In genomic region chr11:26719289-26719688, GRCh38 we compare ENCODE assay signal across 2 cellular contexts.
TF ChIP-seq lines count a peak whose summit lies in the region.

No MANE protein-coding gene starts in this region.

TF ChIP-seq in GM23338, 12 proteins besides CTCF, POLR2A, EP300 and RAD21:
- TF ChIP-seq CREB1 (CRISPR knock-in tag; IDR thresholded peaks at IDR 0.05; ENCODE audit: low read depth) = no peak
- TF ChIP-seq REST (IDR thresholded peaks at IDR 0.05; ENCODE audit: unreplicated experiment) = no peak
- TF ChIP-seq ZNF114 (CRISPR knock-in tag; IDR thresholded peaks at IDR 0.05) = no peak
- TF ChIP-seq EZH2 (IDR thresholded peaks at IDR 0.05; ENCODE audit: low read depth, unreplicated experiment) = no peak
- TF ChIP-seq, protein P1, sequence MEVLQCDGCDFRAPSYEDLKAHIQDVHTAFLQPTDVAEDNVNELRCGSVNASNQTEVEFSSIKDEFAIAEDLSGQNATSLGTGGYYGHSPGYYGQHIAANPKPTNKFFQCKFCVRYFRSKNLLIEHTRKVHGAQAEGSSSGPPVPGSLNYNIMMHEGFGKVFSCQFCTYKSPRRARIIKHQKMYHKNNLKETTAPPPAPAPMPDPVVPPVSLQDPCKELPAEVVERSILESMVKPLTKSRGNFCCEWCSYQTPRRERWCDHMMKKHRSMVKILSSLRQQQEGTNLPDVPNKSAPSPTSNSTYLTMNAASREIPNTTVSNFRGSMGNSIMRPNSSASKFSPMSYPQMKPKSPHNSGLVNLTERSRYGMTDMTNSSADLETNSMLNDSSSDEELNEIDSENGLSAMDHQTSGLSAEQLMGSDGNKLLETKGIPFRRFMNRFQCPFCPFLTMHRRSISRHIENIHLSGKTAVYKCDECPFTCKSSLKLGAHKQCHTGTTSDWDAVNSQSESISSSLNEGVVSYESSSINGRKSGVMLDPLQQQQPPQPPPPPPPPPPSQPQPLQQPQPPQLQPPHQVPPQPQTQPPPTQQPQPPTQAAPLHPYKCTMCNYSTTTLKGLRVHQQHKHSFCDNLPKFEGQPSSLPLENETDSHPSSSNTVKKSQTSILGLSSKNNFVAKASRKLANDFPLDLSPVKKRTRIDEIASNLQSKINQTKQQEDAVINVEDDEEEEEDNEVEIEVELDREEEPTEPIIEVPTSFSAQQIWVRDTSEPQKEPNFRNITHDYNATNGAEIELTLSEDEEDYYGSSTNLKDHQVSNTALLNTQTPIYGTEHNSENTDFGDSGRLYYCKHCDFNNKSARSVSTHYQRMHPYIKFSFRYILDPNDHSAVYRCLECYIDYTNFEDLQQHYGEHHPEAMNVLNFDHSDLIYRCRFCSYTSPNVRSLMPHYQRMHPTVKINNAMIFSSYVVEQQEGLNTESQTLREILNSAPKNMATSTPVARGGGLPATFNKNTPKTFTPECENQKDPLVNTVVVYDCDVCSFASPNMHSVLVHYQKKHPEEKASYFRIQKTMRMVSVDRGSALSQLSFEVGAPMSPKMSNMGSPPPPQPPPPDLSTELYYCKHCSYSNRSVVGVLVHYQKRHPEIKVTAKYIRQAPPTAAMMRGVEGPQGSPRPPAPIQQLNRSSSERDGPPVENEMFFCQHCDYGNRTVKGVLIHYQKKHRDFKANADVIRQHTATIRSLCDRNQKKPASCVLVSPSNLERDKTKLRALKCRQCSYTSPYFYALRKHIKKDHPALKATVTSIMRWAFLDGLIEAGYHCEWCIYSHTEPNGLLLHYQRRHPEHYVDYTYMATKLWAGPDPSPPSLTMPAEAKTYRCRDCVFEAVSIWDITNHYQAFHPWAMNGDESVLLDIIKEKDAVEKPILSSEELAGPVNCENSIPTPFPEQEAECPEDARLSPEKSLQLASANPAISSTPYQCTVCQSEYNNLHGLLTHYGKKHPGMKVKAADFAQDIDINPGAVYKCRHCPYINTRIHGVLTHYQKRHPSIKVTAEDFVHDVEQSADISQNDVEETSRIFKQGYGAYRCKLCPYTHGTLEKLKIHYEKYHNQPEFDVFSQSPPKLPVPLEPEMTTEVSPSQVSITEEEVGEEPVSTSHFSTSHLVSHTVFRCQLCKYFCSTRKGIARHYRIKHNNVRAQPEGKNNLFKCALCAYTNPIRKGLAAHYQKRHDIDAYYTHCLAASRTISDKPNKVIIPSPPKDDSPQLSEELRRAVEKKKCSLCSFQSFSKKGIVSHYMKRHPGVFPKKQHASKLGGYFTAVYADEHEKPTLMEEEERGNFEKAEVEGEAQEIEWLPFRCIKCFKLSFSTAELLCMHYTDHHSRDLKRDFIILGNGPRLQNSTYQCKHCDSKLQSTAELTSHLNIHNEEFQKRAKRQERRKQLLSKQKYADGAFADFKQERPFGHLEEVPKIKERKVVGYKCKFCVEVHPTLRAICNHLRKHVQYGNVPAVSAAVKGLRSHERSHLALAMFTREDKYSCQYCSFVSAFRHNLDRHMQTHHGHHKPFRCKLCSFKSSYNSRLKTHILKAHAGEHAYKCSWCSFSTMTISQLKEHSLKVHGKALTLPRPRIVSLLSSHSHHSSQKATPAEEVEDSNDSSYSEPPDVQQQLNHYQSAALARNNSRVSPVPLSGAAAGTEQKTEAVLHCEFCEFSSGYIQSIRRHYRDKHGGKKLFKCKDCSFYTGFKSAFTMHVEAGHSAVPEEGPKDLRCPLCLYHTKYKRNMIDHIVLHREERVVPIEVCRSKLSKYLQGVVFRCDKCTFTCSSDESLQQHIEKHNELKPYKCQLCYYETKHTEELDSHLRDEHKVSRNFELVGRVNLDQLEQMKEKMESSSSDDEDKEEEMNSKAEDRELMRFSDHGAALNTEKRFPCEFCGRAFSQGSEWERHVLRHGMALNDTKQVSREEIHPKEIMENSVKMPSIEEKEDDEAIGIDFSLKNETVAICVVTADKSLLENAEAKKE (CRISPR knock-in tag; IDR thresholded peaks at IDR 0.05) = no peak
- TF ChIP-seq EZH2phosphoT487 (IDR thresholded peaks at IDR 0.05; ENCODE audit: unreplicated experiment) = no peak
- TF ChIP-seq ZNF331 (CRISPR knock-in tag; IDR thresholded peaks at IDR 0.05; ENCODE audit: low read depth) = no peak

TF ChIP-seq in H1, 55 proteins besides CTCF, POLR2A, EP300 and RAD21:
- TF ChIP-seq, protein P2, sequence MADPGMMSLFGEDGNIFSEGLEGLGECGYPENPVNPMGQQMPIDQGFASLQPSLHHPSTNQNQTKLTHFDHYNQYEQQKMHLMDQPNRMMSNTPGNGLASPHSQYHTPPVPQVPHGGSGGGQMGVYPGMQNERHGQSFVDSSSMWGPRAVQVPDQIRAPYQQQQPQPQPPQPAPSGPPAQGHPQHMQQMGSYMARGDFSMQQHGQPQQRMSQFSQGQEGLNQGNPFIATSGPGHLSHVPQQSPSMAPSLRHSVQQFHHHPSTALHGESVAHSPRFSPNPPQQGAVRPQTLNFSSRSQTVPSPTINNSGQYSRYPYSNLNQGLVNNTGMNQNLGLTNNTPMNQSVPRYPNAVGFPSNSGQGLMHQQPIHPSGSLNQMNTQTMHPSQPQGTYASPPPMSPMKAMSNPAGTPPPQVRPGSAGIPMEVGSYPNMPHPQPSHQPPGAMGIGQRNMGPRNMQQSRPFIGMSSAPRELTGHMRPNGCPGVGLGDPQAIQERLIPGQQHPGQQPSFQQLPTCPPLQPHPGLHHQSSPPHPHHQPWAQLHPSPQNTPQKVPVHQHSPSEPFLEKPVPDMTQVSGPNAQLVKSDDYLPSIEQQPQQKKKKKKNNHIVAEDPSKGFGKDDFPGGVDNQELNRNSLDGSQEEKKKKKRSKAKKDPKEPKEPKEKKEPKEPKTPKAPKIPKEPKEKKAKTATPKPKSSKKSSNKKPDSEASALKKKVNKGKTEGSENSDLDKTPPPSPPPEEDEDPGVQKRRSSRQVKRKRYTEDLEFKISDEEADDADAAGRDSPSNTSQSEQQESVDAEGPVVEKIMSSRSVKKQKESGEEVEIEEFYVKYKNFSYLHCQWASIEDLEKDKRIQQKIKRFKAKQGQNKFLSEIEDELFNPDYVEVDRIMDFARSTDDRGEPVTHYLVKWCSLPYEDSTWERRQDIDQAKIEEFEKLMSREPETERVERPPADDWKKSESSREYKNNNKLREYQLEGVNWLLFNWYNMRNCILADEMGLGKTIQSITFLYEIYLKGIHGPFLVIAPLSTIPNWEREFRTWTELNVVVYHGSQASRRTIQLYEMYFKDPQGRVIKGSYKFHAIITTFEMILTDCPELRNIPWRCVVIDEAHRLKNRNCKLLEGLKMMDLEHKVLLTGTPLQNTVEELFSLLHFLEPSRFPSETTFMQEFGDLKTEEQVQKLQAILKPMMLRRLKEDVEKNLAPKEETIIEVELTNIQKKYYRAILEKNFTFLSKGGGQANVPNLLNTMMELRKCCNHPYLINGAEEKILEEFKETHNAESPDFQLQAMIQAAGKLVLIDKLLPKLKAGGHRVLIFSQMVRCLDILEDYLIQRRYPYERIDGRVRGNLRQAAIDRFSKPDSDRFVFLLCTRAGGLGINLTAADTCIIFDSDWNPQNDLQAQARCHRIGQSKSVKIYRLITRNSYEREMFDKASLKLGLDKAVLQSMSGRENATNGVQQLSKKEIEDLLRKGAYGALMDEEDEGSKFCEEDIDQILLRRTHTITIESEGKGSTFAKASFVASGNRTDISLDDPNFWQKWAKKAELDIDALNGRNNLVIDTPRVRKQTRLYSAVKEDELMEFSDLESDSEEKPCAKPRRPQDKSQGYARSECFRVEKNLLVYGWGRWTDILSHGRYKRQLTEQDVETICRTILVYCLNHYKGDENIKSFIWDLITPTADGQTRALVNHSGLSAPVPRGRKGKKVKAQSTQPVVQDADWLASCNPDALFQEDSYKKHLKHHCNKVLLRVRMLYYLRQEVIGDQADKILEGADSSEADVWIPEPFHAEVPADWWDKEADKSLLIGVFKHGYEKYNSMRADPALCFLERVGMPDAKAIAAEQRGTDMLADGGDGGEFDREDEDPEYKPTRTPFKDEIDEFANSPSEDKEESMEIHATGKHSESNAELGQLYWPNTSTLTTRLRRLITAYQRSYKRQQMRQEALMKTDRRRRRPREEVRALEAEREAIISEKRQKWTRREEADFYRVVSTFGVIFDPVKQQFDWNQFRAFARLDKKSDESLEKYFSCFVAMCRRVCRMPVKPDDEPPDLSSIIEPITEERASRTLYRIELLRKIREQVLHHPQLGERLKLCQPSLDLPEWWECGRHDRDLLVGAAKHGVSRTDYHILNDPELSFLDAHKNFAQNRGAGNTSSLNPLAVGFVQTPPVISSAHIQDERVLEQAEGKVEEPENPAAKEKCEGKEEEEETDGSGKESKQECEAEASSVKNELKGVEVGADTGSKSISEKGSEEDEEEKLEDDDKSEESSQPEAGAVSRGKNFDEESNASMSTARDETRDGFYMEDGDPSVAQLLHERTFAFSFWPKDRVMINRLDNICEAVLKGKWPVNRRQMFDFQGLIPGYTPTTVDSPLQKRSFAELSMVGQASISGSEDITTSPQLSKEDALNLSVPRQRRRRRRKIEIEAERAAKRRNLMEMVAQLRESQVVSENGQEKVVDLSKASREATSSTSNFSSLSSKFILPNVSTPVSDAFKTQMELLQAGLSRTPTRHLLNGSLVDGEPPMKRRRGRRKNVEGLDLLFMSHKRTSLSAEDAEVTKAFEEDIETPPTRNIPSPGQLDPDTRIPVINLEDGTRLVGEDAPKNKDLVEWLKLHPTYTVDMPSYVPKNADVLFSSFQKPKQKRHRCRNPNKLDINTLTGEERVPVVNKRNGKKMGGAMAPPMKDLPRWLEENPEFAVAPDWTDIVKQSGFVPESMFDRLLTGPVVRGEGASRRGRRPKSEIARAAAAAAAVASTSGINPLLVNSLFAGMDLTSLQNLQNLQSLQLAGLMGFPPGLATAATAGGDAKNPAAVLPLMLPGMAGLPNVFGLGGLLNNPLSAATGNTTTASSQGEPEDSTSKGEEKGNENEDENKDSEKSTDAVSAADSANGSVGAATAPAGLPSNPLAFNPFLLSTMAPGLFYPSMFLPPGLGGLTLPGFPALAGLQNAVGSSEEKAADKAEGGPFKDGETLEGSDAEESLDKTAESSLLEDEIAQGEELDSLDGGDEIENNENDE (IDR thresholded peaks at IDR 0.05; ENCODE audit: insufficient replicate concordance, low read length) = no peak
- TF ChIP-seq EGR1 (IDR thresholded peaks at IDR 0.05; ENCODE audit: borderline replicate concordance, low read depth, low read length) (no peak), BCL11A (IDR thresholded peaks at IDR 0.05; ENCODE audit: low read depth in 2 of 2, low read length in 2 of 2) (no peak), CBX5 (IDR thresholded peaks at IDR 0.05; ENCODE audit: low read depth, low read length) (no peak), BACH1 (IDR thresholded peaks at IDR 0.05; ENCODE audit: low read length) (no peak), RNF2 (IDR thresholded peaks at IDR 0.05; ENCODE audit: borderline replicate concordance, low read depth, low read length, missing control alignments, poor library complexity, severe bottlenecking) (no peak), TAF1 (IDR thresholded peaks at IDR 0.05; ENCODE audit: low read depth, low read length) (no peak), SIN3A (conservative IDR thresholded peaks at IDR 0.05 in 1 of 2, IDR thresholded peaks at IDR 0.05 in 1 of 2; ENCODE audit: low read depth in 1 of 2, low read length in 2 of 2) (no peak), HDAC6 (IDR thresholded peaks at IDR 0.05; ENCODE audit: low read depth, low read length) (no peak), RXRA (IDR thresholded peaks at IDR 0.05; ENCODE audit: insufficient read depth, low read depth, low read length) (no peak), PHF8 (conservative IDR thresholded peaks at IDR 0.05; ENCODE audit: low read depth, low read length) (no peak), POU5F1 (IDR thresholded peaks at IDR 0.05; ENCODE audit: low read depth, low read length) (no peak), RFX5 (IDR thresholded peaks at IDR 0.05; ENCODE audit: borderline replicate concordance, low read depth, low read length) (no peak), SIRT6 (IDR thresholded peaks at IDR 0.05; ENCODE audit: low read length) (no peak)
